ENCODE assay signal across 8 cellular contexts in genomic region chr12:105235747-105236476, GRCh38. TPM values are rescaled to one million over a fixed set of nuclear protein-coding genes. Genes with fewer than 3 reads are reported as not detected.
DNase-seq lines count a peak whose midpoint lies in the region; ATAC-seq and TF ChIP-seq lines count a peak whose summit lies in the region.

Gene APPL2, minus strand, starts transcription at chr12:105236174. Its CDS starts 162 bp downstream, at chr12:105236012.

- peak; percentile 86 for DNase-seq in GM06990 (ENCODE audit: extremely low read depth, insufficient read length)
- peak; percentile 86 for DNase-seq in HFFc6
- DNase-seq in NCI-H1092 (lab: John Stamatoyannopoulos, UW) = peak; percentile 78
- DNase-seq in SKM-1 (lab: John Stamatoyannopoulos, UW; ENCODE audit: unreplicated experiment) = peak; percentile 19
- DNase-seq in activated naive CD4-positive, alpha-beta T cell treated with anti-CD3 and anti-CD28 coated beads, Interleukin-2, amount 50 U/mL, for 72 hours (ENCODE audit: low spot score in 2 of 2) = peak; percentile 69 to 82
- no peak for DNase-seq in glomerular endothelial cell (ENCODE audit: extremely low read depth, low read depth, low spot score)
- DNase-seq in omental fat pad (ENCODE audit: low spot score) = peak; percentile 66

- H3K27ac Mint-ChIP-seq in HFFc6 = peak within 1 kb of the TSS; percentile 94
- H3K27ac Mint-ChIP-seq in activated naive CD4-positive, alpha-beta T cell treated with anti-CD3 and anti-CD28 coated beads, Interleukin-2, amount 50 U/mL, for 72 hours = peak within 1 kb of the TSS; percentile 90 to 91

- peaks cover 44% of the 10 kb centered on the region for H3K4me1 Mint-ChIP-seq in HFFc6 (ENCODE audit: low read depth)

- peak; percentile 89 for ATAC-seq in activated naive CD4-positive, alpha-beta T cell treated with anti-CD3 and anti-CD28 coated beads, Interleukin-2, amount 50 U/mL, for 72 hours
- ATAC-seq in omental fat pad (ENCODE audit: low FRiP score) = peak; percentile 96

- TF ChIP-seq CTCF in GM06990 (IDR thresholded peaks at IDR 0.05; ENCODE audit: insufficient read depth, low read length, poor library complexity, severe bottlenecking) = no peak
- peak; percentile 74 for TF ChIP-seq CTCF in HFFc6 (IDR thresholded peaks at IDR 0.05)
- no peak for TF ChIP-seq CTCF in omental fat pad (IDR thresholded peaks at IDR 0.05)

- peak within 1 kb of the TSS; percentile 88 for H3K4me3 ChIP-seq in GM06990 (replicated peaks; ENCODE audit: low read depth, low read length)

- peak within 1 kb of the TSS; percentile 94 for H3K4me3 Mint-ChIP-seq in HFFc6

- peaks cover 2% of the 10 kb centered on the region for H3K36me3 ChIP-seq in GM06990 (ENCODE audit: control insufficient read depth, insufficient read depth, low read length)

- H3K36me3 Mint-ChIP-seq in HFFc6 (ENCODE audit: low read depth) = peaks cover 50% of the 10 kb centered on the region
- no peaks in the 10 kb centered on the region for H3K36me3 Mint-ChIP-seq in activated naive CD4-positive, alpha-beta T cell treated with anti-CD3 and anti-CD28 coated beads, Interleukin-2, amount 50 U/mL, for 72 hours

- no peaks in the 10 kb centered on the region for H3K9me3 Mint-ChIP-seq in HFFc6
- no peaks in the 10 kb centered on the region for H3K9me3 Mint-ChIP-seq in activated naive CD4-positive, alpha-beta T cell treated with anti-CD3 and anti-CD28 coated beads, Interleukin-2, amount 50 U/mL, for 72 hours

- H3K27me3 ChIP-seq in GM06990 (replicated peaks; ENCODE audit: control insufficient read depth, insufficient read depth, low read length) = no peaks in the 10 kb centered on the region

- H3K27me3 Mint-ChIP-seq in HFFc6 (ENCODE audit: insufficient read depth) = no peaks in the 10 kb centered on the region

- H3K27ac ChIP-seq in temporal lobe (ENCODE audit: low read depth, low read length) = peak within 1 kb of the TSS; percentile 73

RNA-seq across cellular contexts. Expression of gene APPL2, which starts in this region (rescaled TPM):
- 10 to 100 TPM; 67.9 to 98.4 (median 87.8) TPM for total RNA-seq in HFFc6 (2021; fragmentation: NEBNext Ultra II Directional; extraction: Animal tissue kit (Norgen Biotek cat#: 25700))
- 10 to 100 TPM; 17.2 to 19.3 TPM for total RNA-seq in activated naive CD4-positive, alpha-beta T cell treated with anti-CD3 and anti-CD28 coated beads, Interleukin-2, amount 50 U/mL, for 72 hours
- total RNA-seq in glomerular endothelial cell (24.3 and 33.2 TPM in 2 replicates), omental fat pad (10 to 100 TPM; 39.9 to 67.5 (median 59.1) TPM), temporal lobe (39.3 TPM)
